In genomic region chr5:59458321-59458720, GRCh38 we compare ENCODE assay signal across 24 cellular contexts.
"Had no signal": no experiment of that assay in that cellular context is flagged by ENCODE, and none has a peak within 500 bp of the region (broad histone marks: within the 10 kb centered on the region; RNA-seq: fewer than 3 reads in every experiment).

No MANE protein-coding gene starts in this region.

- H3K36me3 ChIP-seq: MG63 had no signal

- H3K27me3 ChIP-seq: MG63 had no signal

- ATAC-seq: Panc1, PC-3 had no signal

- DNase-seq: IMR-90; Karpas-422; KG1; MG63; NCI-H1092; NCI-H1105 treated with DMSO at 0.1 percent for 48 hours; NCI-H1417 treated with DMSO at 0.1 percent for 48 hours; NCI-H146; NCI-H1694 treated with DMSO at 0.1 percent for 48 hours; NCI-H1930; NCI-H2081 treated with DMSO at 0.1 percent for 48 hours; NCI-H2171; NCI-H226; NCI-H446; NCI-H510A; NCI-H524 treated with DMSO at 0.1 percent for 48 hours; NCI-H69; NCI-H774; NK-92 treated with Interleukin-12 subunit alpha and Interleukin-12 subunit beta, amount 100 ng/mL, for 24 hours; PC-3; SHP77; SK-N-SH had no signal

- H3K9me3 ChIP-seq: MG63, SK-N-SH had no signal

- H3K4me3 ChIP-seq: MG63 had no signal

- H3K9ac ChIP-seq: SK-N-SH had no signal

- H3K4me2 ChIP-seq: SK-N-SH had no signal

- H3K27ac ChIP-seq: RWPE1 had no signal

- H3K9me2 ChIP-seq: SK-N-SH had no signal
